ENCODE assay signal across 6 cellular contexts in the genomic region with DNA sequence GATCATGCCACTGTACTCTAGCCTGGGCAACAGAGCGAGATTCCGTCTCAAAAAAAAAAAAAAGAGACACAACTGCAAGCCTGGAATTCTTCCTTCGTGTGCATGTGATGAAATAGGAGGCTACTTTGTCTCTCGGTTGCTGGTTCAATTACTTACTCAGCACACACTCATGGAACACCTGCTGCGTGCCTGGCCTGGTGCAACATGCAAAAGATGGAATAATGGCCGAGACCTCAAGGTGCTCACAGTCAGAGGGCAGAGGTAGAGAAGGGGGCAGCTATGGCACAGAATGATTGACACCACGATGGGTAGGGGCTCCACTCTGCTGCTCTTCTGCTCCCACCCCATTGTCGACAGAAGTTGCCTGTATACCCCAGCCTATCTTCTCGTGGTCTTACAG.
"Had no signal": no experiment of that assay in that cellular context is flagged by ENCODE, and none has a peak within 500 bp of the region (broad histone marks: within the 10 kb centered on the region; RNA-seq: fewer than 3 reads in every experiment).

No MANE protein-coding gene starts in this region.

- H3K4me3 ChIP-seq: K562 had no signal

- H3K27ac ChIP-seq: HL-60 had no signal

- DNase-seq: IMR-90, KBM-7, KG1 had no signal

- ATAC-seq: HepG2, K562 had no signal
